ENCODE assay signal across 13 cellular contexts in the genomic region with DNA sequence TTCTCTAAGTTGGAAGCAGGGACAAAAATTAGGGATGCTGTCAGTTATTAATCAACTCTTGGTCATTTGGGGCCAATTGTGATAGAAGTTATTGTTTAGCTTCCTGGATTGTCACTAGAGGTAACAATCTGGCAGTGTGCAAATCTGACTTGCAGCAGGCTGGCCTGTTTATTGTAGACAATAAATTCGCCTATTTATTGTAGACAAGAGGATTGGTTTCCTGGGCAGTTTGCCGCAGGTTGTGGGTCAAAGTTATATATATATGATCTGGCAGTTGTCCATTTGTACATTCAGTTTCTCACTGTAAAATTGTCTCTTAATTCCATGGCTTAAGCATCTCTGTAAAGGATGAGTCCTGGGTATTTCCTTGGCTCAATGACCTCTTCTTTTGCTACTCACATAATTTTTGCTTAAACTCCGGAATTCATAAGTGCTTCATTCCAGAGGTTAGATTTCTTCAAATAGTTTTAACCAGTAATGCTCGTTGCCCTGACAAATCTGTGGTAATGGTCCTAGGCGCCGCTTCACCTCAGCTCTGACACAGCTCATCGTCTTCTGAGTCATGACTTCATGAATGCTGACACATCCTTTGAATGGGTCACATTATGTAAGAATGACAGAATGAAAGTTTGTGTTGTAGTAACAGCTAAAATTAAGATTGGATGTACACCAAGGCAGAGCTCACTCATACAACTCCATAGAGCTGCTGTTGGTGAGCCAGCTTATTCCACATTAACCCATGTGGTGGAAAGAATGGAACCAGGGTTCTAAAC. TPM values are rescaled to one million over a fixed set of nuclear protein-coding genes. Genes with fewer than 3 reads are reported as not detected.
DNase-seq lines count a peak whose midpoint lies in the region; ATAC-seq and TF ChIP-seq lines count a peak whose summit lies in the region.
"Had no signal": no experiment of that assay in that cellular context is flagged by ENCODE, and none has a peak within 500 bp of the region (broad histone marks: within the 10 kb centered on the region; RNA-seq: fewer than 3 reads in every experiment).

No MANE protein-coding gene starts in this region.

- H2BK120ac ChIP-seq in mesenchymal stem cell (ENCODE audit: low read depth, low read length) = no peak overlapping the region

- H3K27ac ChIP-seq in brain microvascular endothelial cell = peak overlapping the region; percentile 14
- no peak overlapping the region for H3K27ac ChIP-seq in mesenchymal stem cell (ENCODE audit: low read length, poor library complexity, severe bottlenecking)
- H3K27ac ChIP-seq in GM23338 (ENCODE audit: low read depth) = no peak overlapping the region
- H3K27ac ChIP-seq: right atrium auricular region, upper lobe of right lung had no signal

- peaks cover 10 to 11% of the 10 kb centered on the region in 2 donors for H3K27me3 Mint-ChIP-seq in effector memory CD8-positive, alpha-beta T cell
- no peaks in the 10 kb centered on the region for H3K27me3 Mint-ChIP-seq in GM23338 (ENCODE audit: insufficient read depth, low read depth, poor library complexity)

- no peak overlapping the region for H3K23ac ChIP-seq in mesenchymal stem cell (ENCODE audit: low read length in 2 of 2)

- H3K9me2 ChIP-seq in GM23338 (ENCODE audit: insufficient read depth) = no peaks in the 10 kb centered on the region

- no peaks in the 10 kb centered on the region for H3K4me1 Mint-ChIP-seq in effector memory CD8-positive, alpha-beta T cell (ENCODE audit: low read depth in 2 of 2)
- no peaks in the 10 kb centered on the region for H3K4me1 Mint-ChIP-seq in GM23338
- H3K4me1 Mint-ChIP-seq: CD14-positive monocyte, endodermal cell had no signal

- H3K79me2 ChIP-seq in GM23338 (replicated peaks; ENCODE audit: insufficient read depth) = no peaks in the 10 kb centered on the region

- no peaks in the 10 kb centered on the region for H3K79me1 ChIP-seq in mesenchymal stem cell (replicated peaks; ENCODE audit: low read length, poor library complexity, severe bottlenecking)

- H2BK15ac ChIP-seq in mesenchymal stem cell (ENCODE audit: low read depth, poor library complexity, severe bottlenecking) = no peak overlapping the region

- no peak overlapping the region for H2BK5ac ChIP-seq in mesenchymal stem cell (ENCODE audit: low read depth, low read length, poor library complexity, severe bottlenecking)

- peak; percentile 80 for DNase-seq in AG09309 (ENCODE audit: low read depth)
- peak; percentile 83 for DNase-seq in LHCN-M2 (ENCODE audit: low read depth)
- peak; percentile 88 for DNase-seq in brain microvascular endothelial cell
- peak; percentile 81 for DNase-seq in mesenchymal stem cell
- DNase-seq in effector memory CD8-positive, alpha-beta T cell = no peak
- DNase-seq in globus pallidus (ENCODE audit: low spot score) = no peak
- DNase-seq in GM23338 (ENCODE audit: low spot score) = no peak
- DNase-seq: activated CD8-positive, alpha-beta memory T cell treated with anti-CD3 and anti-CD28 coated beads, Interleukin-2, amount 50 U/mL, for 4 hours; endodermal cell; upper lobe of right lung had no signal

- no peak overlapping the region for H3K4me2 ChIP-seq in mesenchymal stem cell (ENCODE audit: low read length, poor library complexity, severe bottlenecking)
- no peak overlapping the region for H3K4me2 ChIP-seq in GM23338

- no peaks in the 10 kb centered on the region for H3K27me3 ChIP-seq in brain microvascular endothelial cell (replicated peaks)
- H3K27me3 ChIP-seq in mesenchymal stem cell (ENCODE audit: control insufficient read depth in 1 of 2, insufficient read depth in 1 of 2, low read length in 2 of 2) = no peaks in the 10 kb centered on the region
- H3K27me3 ChIP-seq in GM23338 (ENCODE audit: insufficient read depth) = no peaks in the 10 kb centered on the region
- H3K27me3 ChIP-seq: upper lobe of right lung had no signal

- H3K27ac Mint-ChIP-seq in effector memory CD8-positive, alpha-beta T cell = no peak overlapping the region
- H3K27ac Mint-ChIP-seq in GM23338 = no peak overlapping the region; the same call in 1 of the 2 replicates
- H3K27ac Mint-ChIP-seq: CD14-positive monocyte, endodermal cell had no signal

- H3K4ac ChIP-seq in mesenchymal stem cell (ENCODE audit: low read depth in 1 of 2, low read length in 2 of 2) = no peak overlapping the region

- no peak overlapping the region for H2BK12ac ChIP-seq in mesenchymal stem cell (ENCODE audit: low read length in 2 of 2)

- H3K36me3 Mint-ChIP-seq in effector memory CD8-positive, alpha-beta T cell (ENCODE audit: insufficient read depth) = no peaks in the 10 kb centered on the region
- H3K36me3 Mint-ChIP-seq in GM23338 (ENCODE audit: low read depth) = no peaks in the 10 kb centered on the region
- H3K36me3 Mint-ChIP-seq: CD14-positive monocyte had no signal

- H4K91ac ChIP-seq in mesenchymal stem cell (ENCODE audit: low read length) = no peak overlapping the region

- no peak overlapping the region for H3K18ac ChIP-seq in mesenchymal stem cell (ENCODE audit: low read depth in 1 of 2, low read length in 2 of 2)

- H3K36me3 ChIP-seq in brain microvascular endothelial cell (replicated peaks) = no peaks in the 10 kb centered on the region
- no peaks in the 10 kb centered on the region for H3K36me3 ChIP-seq in mesenchymal stem cell (ENCODE audit: control insufficient read depth in 1 of 2, insufficient read depth in 2 of 2, low read depth in 1 of 2, low read length in 2 of 2)
- no peaks in the 10 kb centered on the region for H3K36me3 ChIP-seq in GM23338 (ENCODE audit: insufficient read depth)
- H3K36me3 ChIP-seq: right atrium auricular region, upper lobe of right lung had no signal

- no peaks in the 10 kb centered on the region for H4K20me1 ChIP-seq in GM23338 (replicated peaks; ENCODE audit: insufficient read depth)

- no peaks in the 10 kb centered on the region for H3K9me3 ChIP-seq in mesenchymal stem cell (ENCODE audit: control insufficient read depth, low read length)
- H3K9me3 ChIP-seq: right atrium auricular region, upper lobe of right lung had no signal

- peak overlapping the region; percentile 48 for H3K9ac ChIP-seq in mesenchymal stem cell (ENCODE audit: low read length)

- H2AFZ ChIP-seq in mesenchymal stem cell (ENCODE audit: low read depth, low read length) (no peak overlapping the region), GM23338 (no peak overlapping the region)

- H4K8ac ChIP-seq in mesenchymal stem cell (ENCODE audit: low read length) = no peak overlapping the region

- no peak overlapping the region for H2AK5ac ChIP-seq in mesenchymal stem cell (ENCODE audit: low read length, severe bottlenecking)

- H3K4me3 Mint-ChIP-seq in effector memory CD8-positive, alpha-beta T cell = no peak overlapping the region
- no peak overlapping the region for H3K4me3 Mint-ChIP-seq in GM23338
- H3K4me3 Mint-ChIP-seq: endodermal cell had no signal

- H3K9me3 Mint-ChIP-seq in effector memory CD8-positive, alpha-beta T cell = no peaks in the 10 kb centered on the region
- no peaks in the 10 kb centered on the region for H3K9me3 Mint-ChIP-seq in GM23338

- TF ChIP-seq CTCF in AG09309 (IDR thresholded peaks at IDR 0.05; ENCODE audit: control insufficient read depth, insufficient read depth, low read depth, low read length, missing control alignments) (no peak), brain microvascular endothelial cell (IDR thresholded peaks at IDR 0.05; ENCODE audit: low read depth, low read length, missing control alignments) (no peak), GM23338 (conservative IDR thresholded peaks at IDR 0.05; ENCODE audit: low read depth in 2 of 2) (no peak)

- H3K4me3 ChIP-seq in AG09309 (ENCODE audit: control insufficient read depth, low read depth, low read length) (no peak overlapping the region), brain microvascular endothelial cell (ENCODE audit: low read depth, low read length) (no peak overlapping the region), mesenchymal stem cell (ENCODE audit: insufficient read depth in 1 of 2, low read depth in 1 of 2, low read length in 2 of 2) (no peak overlapping the region), GM23338 (no peak overlapping the region)
- H3K4me3 ChIP-seq: right atrium auricular region, upper lobe of right lung had no signal

- WGBS in mesenchymal stem cell = 3% methylated on average over 6 of the region's 7 CpGs

- H3F3A ChIP-seq in GM23338 (replicated peaks; ENCODE audit: low read depth) = no peaks in the 10 kb centered on the region

- in situ Hi-C loops in brain microvascular endothelial cell (cut with HindIII; ENCODE audit: low pct_ligation_motif_present, low sequenced_read_pairs) = no loop called here

- no peak for ATAC-seq in effector memory CD8-positive, alpha-beta T cell (replicated peaks)
- no peak for ATAC-seq in GM23338
- ATAC-seq in HG03354 (IDR thresholded peaks at IDR 0.05; ENCODE audit: poor library complexity, severe bottlenecking, unreplicated experiment) = no peak
- ATAC-seq: upper lobe of right lung had no signal

- H3K4me1 ChIP-seq in mesenchymal stem cell (ENCODE audit: control insufficient read depth, insufficient read depth, low read depth, low read length) (no peaks in the 10 kb centered on the region), GM23338 (ENCODE audit: insufficient read depth) (no peaks in the 10 kb centered on the region)
- H3K4me1 ChIP-seq: right atrium auricular region, upper lobe of right lung had no signal

- H3K14ac ChIP-seq in mesenchymal stem cell (ENCODE audit: low read length in 2 of 2) = no peak overlapping the region

RNA-seq across cellular contexts. Expression of a gene that starts 7.8 kb away (rescaled TPM):
- total RNA-seq in LHCN-M2 (2014; rRNA removed) = 5.1 and 9.0 TPM in 2 replicates
- 0.18 TPM for polyA plus RNA-seq in LHCN-M2 (2012)
- polyA plus RNA-seq in mesenchymal stem cell (2013, experiment 1 of 2) = 2.7 TPM
- polyA plus RNA-seq in mesenchymal stem cell (2013, experiment 2 of 2) = 2.9 TPM
- not detected in 2 replicates for total RNA-seq in GM23338 (2014; rRNA removed; shearing (Covaris generic))
- polyA plus RNA-seq in GM23338 (2016; fragmentation: Nextera tagmentation; extraction: Ambion mirVana) = 0.68 TPM in 1 of 2 replicates, not detected in the other
- total RNA-seq: endodermal cell, right atrium auricular region, upper lobe of right lung had no signal
- polyA plus RNA-seq: CD14-positive monocyte had no signal

RNA-seq across cellular contexts. Expression of a gene that starts 23.6 kb away (rescaled TPM):
- 0.19 TPM in 1 of 2 replicates, not detected in the other for total RNA-seq in LHCN-M2 (2014; rRNA removed)
- polyA plus RNA-seq in LHCN-M2 (2012) = not detected
- polyA plus RNA-seq in mesenchymal stem cell (2013, experiment 1 of 2) = not detected
- polyA plus RNA-seq in mesenchymal stem cell (2013, experiment 2 of 2) = 0.01 TPM
- total RNA-seq in GM23338 (2014; rRNA removed; shearing (Covaris generic)) = not detected in 2 replicates
- not detected in 2 replicates for polyA plus RNA-seq in GM23338 (2016; fragmentation: Nextera tagmentation; extraction: Ambion mirVana)
- total RNA-seq: endodermal cell, right atrium auricular region had no signal
- polyA plus RNA-seq: CD14-positive monocyte had no signal

RNA-seq across cellular contexts. Expression of a gene that starts 53.2 kb away (rescaled TPM):
- 0.17 TPM in 1 of 2 replicates, not detected in the other for total RNA-seq in LHCN-M2 (2014; rRNA removed)
- polyA plus RNA-seq in LHCN-M2 (2012) = 0.02 TPM
- polyA plus RNA-seq in mesenchymal stem cell (2013, experiment 1 of 2) = 183 TPM
- 181 TPM for polyA plus RNA-seq in mesenchymal stem cell (2013, experiment 2 of 2)
- total RNA-seq in GM23338 (2014; rRNA removed; shearing (Covaris generic)) = not detected in 2 replicates
- not detected in 2 replicates for polyA plus RNA-seq in GM23338 (2016; fragmentation: Nextera tagmentation; extraction: Ambion mirVana)
- total RNA-seq: endodermal cell had no signal
- polyA plus RNA-seq: CD14-positive monocyte had no signal

Comparison
In these comparisons a context has a peak if more than half of its experiments do, and no peak if none do; other contexts are left out.
1. DNase-seq: peak in AG09309 (single experiment), LHCN-M2 (single experiment), brain microvascular endothelial cell (single experiment) and mesenchymal stem cell (single experiment); none in effector memory CD8-positive, alpha-beta T cell (0 of 3), globus pallidus (single experiment) and GM23338 (single experiment).